In genomic region chr1:227789042-227789880, GRCh38 we compare ENCODE assay signal across 8 cellular contexts. TPM values are rescaled to one million over a fixed set of nuclear protein-coding genes. Genes with fewer than 3 reads are reported as not detected.
DNase-seq lines count a peak whose midpoint lies in the region; ATAC-seq, FAIRE-seq and TF ChIP-seq lines count a peak whose summit lies in the region.

No MANE protein-coding gene starts in this region.

- H3K9ac ChIP-seq in HepG2 (ENCODE audit: insufficient read depth, low read depth, low read length), result no peak overlapping the region

- peak overlapping the region; percentile 70 for H3K4me2 ChIP-seq in HepG2 (ENCODE audit: low read depth, low read length)

- DNase-seq in heart left ventricle, result peak in 2 of 5 donors; percentile 17 to 19
- no peak for DNase-seq in left cardiac atrium
- DNase-seq in activated naive CD8-positive, alpha-beta T cell treated with anti-CD3 and anti-CD28 coated beads, Interleukin-2, amount 50 U/mL, for 24 hours, result no peak
- DNase-seq in HepG2 (ENCODE audit: low spot score), result no peak
- peak; percentile 44 for DNase-seq in ureter (ENCODE audit: low spot score)
- DNase-seq in COLO829 (ENCODE audit: low spot score), result no peak
- no peak for DNase-seq in NCI-H526 treated with DMSO at 0.1 percent for 48 hours (lab: John Stamatoyannopoulos, UW)

- no peak for TF ChIP-seq CTCF in heart left ventricle (IDR thresholded peaks at IDR 0.05)
- no peak; the same call in 1 of the 2 replicates for TF ChIP-seq CTCF in HepG2 (CRISPR knock-in tag; IDR thresholded peaks at IDR 0.05)

- no peak overlapping the region for H3K27ac Mint-ChIP-seq in activated naive CD8-positive, alpha-beta T cell treated with anti-CD3 and anti-CD28 coated beads, Interleukin-2, amount 50 U/mL, for 24 hours

- H3K4me3 ChIP-seq in heart left ventricle (peak overlapping the region in 8 of 12 donors; percentile 53 to 78 (median 66)), HepG2 (replicated peaks in 1 of 3; ENCODE audit: insufficient read depth in 1 of 3, low read depth in 2 of 3, low read length in 3 of 3) (peak overlapping the region in 2 of 3 experiments; percentile 53 to 72; a peak in 3 of 6 replicates)

- H3K36me3 ChIP-seq in heart left ventricle, result no peaks in the 10 kb centered on the region
- no peaks in the 10 kb centered on the region for H3K36me3 ChIP-seq in HepG2 (replicated peaks in 1 of 2; ENCODE audit: control insufficient read depth in 1 of 2, insufficient read depth in 2 of 2, low read length in 2 of 2)

- peaks cover 18% of the 10 kb centered on the region for H3K4me1 Mint-ChIP-seq in activated naive CD8-positive, alpha-beta T cell treated with anti-CD3 and anti-CD28 coated beads, Interleukin-2, amount 50 U/mL, for 24 hours

- no TSS peak for BruUV-seq in HepG2 (replicated peaks; lab: Mats Ljungman, UMichigan)

- H4K20me1 ChIP-seq in HepG2 (ENCODE audit: insufficient read depth, low read length), result no peaks in the 10 kb centered on the region

- POLR2A ChIA-PET in HepG2 (lab: Yijun Ruan, JAX), result no interaction called here

- CTCF ChIA-PET in HepG2 (lab: Yijun Ruan, JAX; ENCODE audit: low intra/inter-chr PET ratio, low total read pairs), result no interaction called here

- intact Hi-C loops in heart left ventricle (cut with DNase I), result loop anchor here in 1 of 10 donors (5.0 kb wide), 1 partner anchor 52 kb away; the partner anchor contains the start of genes JMJD4 and SNAP47
- intact Hi-C loops in left cardiac atrium (cut with DNase I), result no loop called here
- intact Hi-C loops in HepG2 (cut with micrococcal nuclease; ENCODE audit: unreplicated experiment), result no loop called here

- in situ Hi-C loops in HepG2 (cut with HindIII; ENCODE audit: extremely low pct_ligation_motif_present, low pct_unique_long_range_greater_than_20kb), result no loop called here

- no peaks in the 10 kb centered on the region for H3K36me3 Mint-ChIP-seq in activated naive CD8-positive, alpha-beta T cell treated with anti-CD3 and anti-CD28 coated beads, Interleukin-2, amount 50 U/mL, for 24 hours (ENCODE audit: low read depth)

- H3K4me1 ChIP-seq in heart left ventricle (peaks cover 4 to 35% (median 22%) of the 10 kb centered on the region in 12 donors), HepG2 (ENCODE audit: insufficient read depth, low read length) (peaks cover 24% of the 10 kb centered on the region)

- H3K79me2 ChIP-seq in HepG2 (ENCODE audit: insufficient read depth, low read length), result no peaks in the 10 kb centered on the region

- no peak for TF ChIP-seq RAD21 in HepG2 (CRISPR knock-in tag; IDR thresholded peaks at IDR 0.05)

- peak overlapping the region; percentile 70 for H3K4me3 Mint-ChIP-seq in activated naive CD8-positive, alpha-beta T cell treated with anti-CD3 and anti-CD28 coated beads, Interleukin-2, amount 50 U/mL, for 24 hours

- H3K9me3 ChIP-seq in heart left ventricle (no peaks in the 10 kb centered on the region), HepG2 (ENCODE audit: low read length) (no peaks in the 10 kb centered on the region)

- H3K27ac ChIP-seq in heart left ventricle, result peak overlapping the region in 3 of 12 donors; percentile 61 to 84 (median 71)
- no peak overlapping the region for H3K27ac ChIP-seq in HepG2 (ENCODE audit: extremely low read length, insufficient read depth, low read length)

- TF ChIP-seq POLR2A in heart left ventricle (IDR thresholded peaks at IDR 0.05) (no peak), HepG2 (IDR thresholded peaks at IDR 0.05; ENCODE audit: insufficient read depth in 1 of 2, low read depth in 2 of 2, low read length in 2 of 2) (no peak)

- no peak for ATAC-seq in heart left ventricle
- no peak for ATAC-seq in left cardiac atrium
- no peak for ATAC-seq in activated naive CD8-positive, alpha-beta T cell treated with anti-CD3 and anti-CD28 coated beads, Interleukin-2, amount 50 U/mL, for 24 hours
- peak; percentile 6; the same call in 2 of the 3 replicates for ATAC-seq in HepG2
- ATAC-seq in GM18909 (IDR thresholded peaks at IDR 0.05; ENCODE audit: poor library complexity, unreplicated experiment), result no peak

- H3K27me3 ChIP-seq in heart left ventricle, result peaks cover 0 to 13% (median 0%) of the 10 kb centered on the region in 9 donors
- peaks cover 10 to 54% of the 10 kb centered on the region in 2 experiments; a peak in 4 of 5 replicates for H3K27me3 ChIP-seq in HepG2 (ENCODE audit: control insufficient read depth in 1 of 2, insufficient read depth in 2 of 2, low read length in 2 of 2)

- no peak for FAIRE-seq in HepG2 (lab: Jason Lieb, UNC)

- no peaks in the 10 kb centered on the region for H3K9me3 Mint-ChIP-seq in activated naive CD8-positive, alpha-beta T cell treated with anti-CD3 and anti-CD28 coated beads, Interleukin-2, amount 50 U/mL, for 24 hours

- 67 to 75% (median 68%) methylated on average over 13 to 19 of the region's 19 CpGs for WGBS in heart left ventricle, 4 donors
- 25% methylated on average over 7 of the region's 19 CpGs for WGBS in HepG2 (ENCODE audit: low lambda C conversion rate)

- no peak for TF ChIP-seq EP300 in HepG2 (IDR thresholded peaks at IDR 0.05; ENCODE audit: low read depth in 2 of 2, low read length in 2 of 2)
- no peak for TF ChIP-seq EP300 in HepG2 (CRISPR knock-in tag; IDR thresholded peaks at IDR 0.05; ENCODE audit: borderline replicate concordance)

- peaks cover 3% of the 10 kb centered on the region for H3K27me3 Mint-ChIP-seq in activated naive CD8-positive, alpha-beta T cell treated with anti-CD3 and anti-CD28 coated beads, Interleukin-2, amount 50 U/mL, for 24 hours

- no peak overlapping the region for H2AFZ ChIP-seq in HepG2 (ENCODE audit: low read length)

RNA-seq across cellular contexts. Expression of gene PRSS38, which starts 26.2 kb away (rescaled TPM):
- not detected for total RNA-seq in heart left ventricle
- not detected for polyA plus RNA-seq in heart left ventricle
- not detected for total RNA-seq in left cardiac atrium
- not detected in 2 replicates for total RNA-seq in HepG2 (2016; rRNA removed; fragmentation: Illumina TruSeq; extraction: Trizol)
- total RNA-seq in HepG2 (2016; cell fraction: cytosol; rRNA removed; fragmentation: Illumina TruSeq; extraction: Trizol; ENCODE audit: low read depth), result not detected in 2 replicates
- not detected in 2 replicates for total RNA-seq in HepG2 (2016; cell fraction: insoluble cytoplasmic fraction; rRNA removed; fragmentation: Illumina TruSeq; extraction: Trizol)
- not detected in 2 replicates for total RNA-seq in HepG2 (2016; cell fraction: membrane; rRNA removed; fragmentation: Illumina TruSeq; extraction: Trizol)
- total RNA-seq in HepG2 (2016; cell fraction: nucleus; rRNA removed; fragmentation: Illumina TruSeq; extraction: Trizol), result not detected in 2 replicates
- polyA plus RNA-seq in HepG2 (2011; rRNA removed), result not detected in 2 replicates
- not detected in 2 replicates for polyA plus RNA-seq in HepG2 (2011; cell fraction: cytosol; rRNA removed)
- not detected in 2 replicates for polyA plus RNA-seq in HepG2 (2011; cell fraction: nucleus; rRNA removed)
- not detected in 2 replicates for polyA plus RNA-seq in HepG2 (2012)
- polyA plus RNA-seq in HepG2 (2016; cell fraction: cytosol; fragmentation: Illumina TruSeq; extraction: Trizol; ENCODE audit: low read depth), result not detected in 2 replicates
- polyA plus RNA-seq in HepG2 (2016; cell fraction: insoluble cytoplasmic fraction; fragmentation: Illumina TruSeq; extraction: Trizol; ENCODE audit: low read depth), result not detected in 2 replicates
- polyA plus RNA-seq in HepG2 (2016; cell fraction: membrane; fragmentation: Illumina TruSeq; extraction: Trizol; ENCODE audit: low read depth), result not detected in 2 replicates
- not detected in 2 replicates for polyA plus RNA-seq in HepG2 (2016; cell fraction: nucleus; fragmentation: Illumina TruSeq; extraction: Trizol; ENCODE audit: insufficient read depth, low read depth)
- polyA minus RNA-seq in HepG2 (2011; rRNA and poly(A)+ RNA removed; ENCODE audit: low replicate concordance), result not detected in 2 replicates
- polyA minus RNA-seq in HepG2 (2011; cell fraction: cytosol; rRNA and poly(A)+ RNA removed), result not detected in 2 replicates
- polyA minus RNA-seq in HepG2 (2011; cell fraction: nucleus; rRNA and poly(A)+ RNA removed), result not detected in 2 replicates
- total RNA-seq in ureter, result not detected

RNA-seq across cellular contexts. Expression of gene SNAP47, which starts 54.0 kb away (rescaled TPM):
- total RNA-seq in heart left ventricle, result 100 to 1,000 TPM in 1 of 9 donors, 10 to 100 TPM in 8; 24.7 to 106 (median 37.9) TPM
- 10 to 100 TPM; 22.1 to 32.5 TPM for polyA plus RNA-seq in heart left ventricle
- 10 to 100 TPM; 37.9 to 38.5 TPM for total RNA-seq in left cardiac atrium
- total RNA-seq in HepG2 (2016; rRNA removed; fragmentation: Illumina TruSeq; extraction: Trizol), result 25.1 and 25.8 TPM in 2 replicates
- 10.1 and 13.3 TPM in 2 replicates for total RNA-seq in HepG2 (2016; cell fraction: cytosol; rRNA removed; fragmentation: Illumina TruSeq; extraction: Trizol; ENCODE audit: low read depth)
- total RNA-seq in HepG2 (2016; cell fraction: insoluble cytoplasmic fraction; rRNA removed; fragmentation: Illumina TruSeq; extraction: Trizol), result 25.5 and 25.8 TPM in 2 replicates
- 17.9 and 18.3 TPM in 2 replicates for total RNA-seq in HepG2 (2016; cell fraction: membrane; rRNA removed; fragmentation: Illumina TruSeq; extraction: Trizol)
- total RNA-seq in HepG2 (2016; cell fraction: nucleus; rRNA removed; fragmentation: Illumina TruSeq; extraction: Trizol), result 20.5 and 21.5 TPM in 2 replicates
- 13.6 and 14.1 TPM in 2 replicates for polyA plus RNA-seq in HepG2 (2011; rRNA removed)
- polyA plus RNA-seq in HepG2 (2011; cell fraction: cytosol; rRNA removed), result 16.8 and 19.5 TPM in 2 replicates
- polyA plus RNA-seq in HepG2 (2011; cell fraction: nucleus; rRNA removed), result 19.8 and 20.7 TPM in 2 replicates
- polyA plus RNA-seq in HepG2 (2012), result 12.1 and 15.6 TPM in 2 replicates
- polyA plus RNA-seq in HepG2 (2016; cell fraction: cytosol; fragmentation: Illumina TruSeq; extraction: Trizol; ENCODE audit: low read depth), result 4.7 and 6.2 TPM in 2 replicates
- 19.4 and 24.0 TPM in 2 replicates for polyA plus RNA-seq in HepG2 (2016; cell fraction: insoluble cytoplasmic fraction; fragmentation: Illumina TruSeq; extraction: Trizol; ENCODE audit: low read depth)
- 10.9 and 11.7 TPM in 2 replicates for polyA plus RNA-seq in HepG2 (2016; cell fraction: membrane; fragmentation: Illumina TruSeq; extraction: Trizol; ENCODE audit: low read depth)
- 19.3 and 22.0 TPM in 2 replicates for polyA plus RNA-seq in HepG2 (2016; cell fraction: nucleus; fragmentation: Illumina TruSeq; extraction: Trizol; ENCODE audit: insufficient read depth, low read depth)
- 16.8 and 27.2 TPM in 2 replicates for polyA minus RNA-seq in HepG2 (2011; rRNA and poly(A)+ RNA removed; ENCODE audit: low replicate concordance)
- 8.8 and 9.6 TPM in 2 replicates for polyA minus RNA-seq in HepG2 (2011; cell fraction: cytosol; rRNA and poly(A)+ RNA removed)
- 30.3 and 36.4 TPM in 2 replicates for polyA minus RNA-seq in HepG2 (2011; cell fraction: nucleus; rRNA and poly(A)+ RNA removed)
- 31.1 TPM for total RNA-seq in ureter

RNA-seq across cellular contexts. Expression of gene JMJD4, which starts 54.2 kb away (rescaled TPM):
- total RNA-seq in heart left ventricle, result 10 to 100 TPM in 7 of 9 donors, 1 to 10 TPM in 2; 7.8 to 14.1 (median 11.5) TPM
- polyA plus RNA-seq in heart left ventricle, result 10 to 100 TPM in 1 of 2 donors, 1 to 10 TPM in 1; 7.9 to 12.6 TPM
- 10 to 100 TPM in 1 of 2 donors, 1 to 10 TPM in 1; 9.7 to 14.1 TPM for total RNA-seq in left cardiac atrium
- 23.0 and 29.0 TPM in 2 replicates for total RNA-seq in HepG2 (2016; rRNA removed; fragmentation: Illumina TruSeq; extraction: Trizol)
- total RNA-seq in HepG2 (2016; cell fraction: cytosol; rRNA removed; fragmentation: Illumina TruSeq; extraction: Trizol; ENCODE audit: low read depth), result 10.5 and 13.6 TPM in 2 replicates
- total RNA-seq in HepG2 (2016; cell fraction: insoluble cytoplasmic fraction; rRNA removed; fragmentation: Illumina TruSeq; extraction: Trizol), result 21.9 and 31.1 TPM in 2 replicates
- 18.8 and 21.7 TPM in 2 replicates for total RNA-seq in HepG2 (2016; cell fraction: membrane; rRNA removed; fragmentation: Illumina TruSeq; extraction: Trizol)
- total RNA-seq in HepG2 (2016; cell fraction: nucleus; rRNA removed; fragmentation: Illumina TruSeq; extraction: Trizol), result 21.3 and 26.3 TPM in 2 replicates
- 10.2 and 17.3 TPM in 2 replicates for polyA plus RNA-seq in HepG2 (2011; rRNA removed)
- 10.6 and 14.3 TPM in 2 replicates for polyA plus RNA-seq in HepG2 (2011; cell fraction: cytosol; rRNA removed)
- 44.8 and 46.2 TPM in 2 replicates for polyA plus RNA-seq in HepG2 (2011; cell fraction: nucleus; rRNA removed)
- 9.4 and 10.9 TPM in 2 replicates for polyA plus RNA-seq in HepG2 (2012)
- polyA plus RNA-seq in HepG2 (2016; cell fraction: cytosol; fragmentation: Illumina TruSeq; extraction: Trizol; ENCODE audit: low read depth), result 7.9 and 10.7 TPM in 2 replicates
- polyA plus RNA-seq in HepG2 (2016; cell fraction: insoluble cytoplasmic fraction; fragmentation: Illumina TruSeq; extraction: Trizol; ENCODE audit: low read depth), result 18.0 and 18.7 TPM in 2 replicates
- 11.6 and 12.6 TPM in 2 replicates for polyA plus RNA-seq in HepG2 (2016; cell fraction: membrane; fragmentation: Illumina TruSeq; extraction: Trizol; ENCODE audit: low read depth)
- 23.9 and 25.0 TPM in 2 replicates for polyA plus RNA-seq in HepG2 (2016; cell fraction: nucleus; fragmentation: Illumina TruSeq; extraction: Trizol; ENCODE audit: insufficient read depth, low read depth)
- polyA minus RNA-seq in HepG2 (2011; rRNA and poly(A)+ RNA removed; ENCODE audit: low replicate concordance), result 88.6 and 93.9 TPM in 2 replicates
- polyA minus RNA-seq in HepG2 (2011; cell fraction: cytosol; rRNA and poly(A)+ RNA removed), result 9.8 and 14.0 TPM in 2 replicates
- 62.1 and 65.3 TPM in 2 replicates for polyA minus RNA-seq in HepG2 (2011; cell fraction: nucleus; rRNA and poly(A)+ RNA removed)
- total RNA-seq in ureter, result 21.3 TPM
